Comparison of ENCODE assay signal across 8 cellular contexts in the genomic region with DNA sequence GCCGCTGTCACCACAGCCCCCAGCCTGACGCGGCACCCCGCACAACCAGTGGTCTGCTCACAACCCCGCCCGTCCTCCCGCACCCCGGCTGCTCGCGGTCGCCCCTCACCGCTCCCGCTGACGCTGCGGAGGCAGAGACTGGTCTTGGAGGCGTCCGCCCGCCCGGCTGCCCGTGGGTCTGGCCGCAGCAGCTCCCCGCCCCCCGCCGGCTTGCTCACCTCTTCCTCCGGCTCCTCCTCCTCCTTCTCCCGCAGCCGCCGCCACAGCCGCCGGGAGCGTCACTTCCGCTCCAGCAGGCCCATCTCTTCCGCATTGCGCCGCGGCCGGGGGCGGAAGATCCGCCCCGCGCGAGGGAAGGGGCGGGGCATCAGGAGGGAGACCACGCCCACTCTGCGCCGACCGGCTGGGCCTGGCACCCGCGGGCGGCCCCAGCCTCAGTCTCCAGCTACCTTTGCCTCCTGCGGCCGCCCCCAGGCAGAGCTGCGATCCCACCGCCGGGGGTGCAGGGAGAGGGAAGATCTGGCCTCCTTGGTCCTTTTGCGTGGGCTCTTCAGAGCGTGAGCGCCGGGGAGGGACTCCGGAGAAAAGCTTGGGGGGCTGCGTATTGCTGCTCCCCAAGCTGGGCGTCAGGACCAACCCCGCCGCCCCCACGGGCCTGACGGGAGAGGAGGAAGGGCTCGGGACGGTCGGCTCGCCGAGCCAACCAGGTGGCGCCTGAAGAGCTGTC. TPM values are rescaled to one million over a fixed set of nuclear protein-coding genes. Genes with fewer than 3 reads are reported as not detected.
DNase-seq lines count a peak whose midpoint lies in the region; ATAC-seq and TF ChIP-seq lines count a peak whose summit lies in the region.

A gene with protein sequence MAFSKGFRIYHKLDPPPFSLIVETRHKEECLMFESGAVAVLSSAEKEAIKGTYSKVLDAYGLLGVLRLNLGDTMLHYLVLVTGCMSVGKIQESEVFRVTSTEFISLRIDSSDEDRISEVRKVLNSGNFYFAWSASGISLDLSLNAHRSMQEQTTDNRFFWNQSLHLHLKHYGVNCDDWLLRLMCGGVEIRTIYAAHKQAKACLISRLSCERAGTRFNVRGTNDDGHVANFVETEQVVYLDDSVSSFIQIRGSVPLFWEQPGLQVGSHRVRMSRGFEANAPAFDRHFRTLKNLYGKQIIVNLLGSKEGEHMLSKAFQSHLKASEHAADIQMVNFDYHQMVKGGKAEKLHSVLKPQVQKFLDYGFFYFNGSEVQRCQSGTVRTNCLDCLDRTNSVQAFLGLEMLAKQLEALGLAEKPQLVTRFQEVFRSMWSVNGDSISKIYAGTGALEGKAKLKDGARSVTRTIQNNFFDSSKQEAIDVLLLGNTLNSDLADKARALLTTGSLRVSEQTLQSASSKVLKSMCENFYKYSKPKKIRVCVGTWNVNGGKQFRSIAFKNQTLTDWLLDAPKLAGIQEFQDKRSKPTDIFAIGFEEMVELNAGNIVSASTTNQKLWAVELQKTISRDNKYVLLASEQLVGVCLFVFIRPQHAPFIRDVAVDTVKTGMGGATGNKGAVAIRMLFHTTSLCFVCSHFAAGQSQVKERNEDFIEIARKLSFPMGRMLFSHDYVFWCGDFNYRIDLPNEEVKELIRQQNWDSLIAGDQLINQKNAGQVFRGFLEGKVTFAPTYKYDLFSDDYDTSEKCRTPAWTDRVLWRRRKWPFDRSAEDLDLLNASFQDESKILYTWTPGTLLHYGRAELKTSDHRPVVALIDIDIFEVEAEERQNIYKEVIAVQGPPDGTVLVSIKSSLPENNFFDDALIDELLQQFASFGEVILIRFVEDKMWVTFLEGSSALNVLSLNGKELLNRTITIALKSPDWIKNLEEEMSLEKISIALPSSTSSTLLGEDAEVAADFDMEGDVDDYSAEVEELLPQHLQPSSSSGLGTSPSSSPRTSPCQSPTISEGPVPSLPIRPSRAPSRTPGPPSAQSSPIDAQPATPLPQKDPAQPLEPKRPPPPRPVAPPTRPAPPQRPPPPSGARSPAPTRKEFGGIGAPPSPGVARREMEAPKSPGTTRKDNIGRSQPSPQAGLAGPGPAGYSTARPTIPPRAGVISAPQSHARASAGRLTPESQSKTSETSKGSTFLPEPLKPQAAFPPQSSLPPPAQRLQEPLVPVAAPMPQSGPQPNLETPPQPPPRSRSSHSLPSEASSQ (N-terminal part only) (minus strand): TSS at position 286 of the 727 bp plus-strand sequence. CDS start 1,118 bp downstream, outside the sequence.

- intact Hi-C loops in ascending aorta (cut with DNase I), result loop anchor here (1.0 to 5.0 kb wide), 7 partner anchors 44 to 1069 kb away; a partner anchor contains a TSS
- intact Hi-C loops in right cardiac atrium (cut with DNase I), result loop anchor here in 1 of 4 donors (2.0 kb wide), 1 partner anchor 43 kb away; a partner anchor contains a TSS
- intact Hi-C loops in vagina (cut with DNase I), result no loop called here

- H3K27ac ChIP-seq in ascending aorta (peak within 1 kb of the TSS; percentile 90 to 93), right cardiac atrium (ENCODE audit: low read length) (peak within 1 kb of the TSS; percentile 85), rectal smooth muscle tissue (ENCODE audit: low read depth, low read length) (peak within 1 kb of the TSS; percentile 92), vagina (peak within 1 kb of the TSS; percentile 91)

- no peaks in the 10 kb centered on the region for H3K27me3 Mint-ChIP-seq in T-helper 2 cell treated with Interferon-gamma antibody and Interleukin-4, amounts not matched to agents 5 μg/mL and 100 μg/mL, for 36 hours (ENCODE audit: low read depth)

- TF ChIP-seq CTCF in ascending aorta (IDR thresholded peaks at IDR 0.05) (no peak), vagina (IDR thresholded peaks at IDR 0.05) (peak in 1 of 3 experiments; percentile 11)

- H3K36me3 Mint-ChIP-seq in T-helper 2 cell treated with Interferon-gamma antibody and Interleukin-4, amounts not matched to agents 5 μg/mL and 100 μg/mL, for 36 hours (ENCODE audit: low read depth), result peaks cover 15% of the 10 kb centered on the region

- H3K4me3 ChIP-seq in ascending aorta (peak within 1 kb of the TSS; percentile 87 to 96), right cardiac atrium (ENCODE audit: low read length) (peak within 1 kb of the TSS; percentile 81), rectal smooth muscle tissue (ENCODE audit: low read length) (peak within 1 kb of the TSS; percentile 95), vagina (peak within 1 kb of the TSS; percentile 67 to 98)

- peak within 1 kb of the TSS; percentile 89 for H3K9ac ChIP-seq in rectal smooth muscle tissue (ENCODE audit: low read length)

- H3K36me3 ChIP-seq in ascending aorta, result no peaks in the 10 kb centered on the region
- H3K36me3 ChIP-seq in rectal smooth muscle tissue (ENCODE audit: control insufficient read depth, insufficient read depth, low read length), result no peaks in the 10 kb centered on the region
- H3K36me3 ChIP-seq in vagina, result peaks cover 0 to 5% of the 10 kb centered on the region in 2 donors

- under 1% methylated on average over 72 of the region's 72 CpGs for WGBS in right cardiac atrium

- DNase-seq in NCI-H2029 (lab: John Stamatoyannopoulos, UW) (peak; percentile 90), ascending aorta (ENCODE audit: low spot score in 2 of 2) (peak; percentile 75 to 98), right cardiac atrium (peak; percentile 97 to 99 (median 98)), vagina (ENCODE audit: extremely low spot score in 2 of 2) (peak; percentile 93 to 97)
- peak; percentile 96 for DNase-seq in T-helper 2 cell treated with Interferon-gamma antibody and Interleukin-4, amounts not matched to agents 5 μg/mL and 100 μg/mL, for 36 hours (ENCODE audit: low spot score)

- H3K27ac Mint-ChIP-seq in T-helper 2 cell treated with Interferon-gamma antibody and Interleukin-4, amounts not matched to agents 5 μg/mL and 100 μg/mL, for 36 hours, result peak within 1 kb of the TSS; percentile 99

- peak within 1 kb of the TSS; percentile 100 for H3K4me3 Mint-ChIP-seq in T-helper 2 cell treated with Interferon-gamma antibody and Interleukin-4, amounts not matched to agents 5 μg/mL and 100 μg/mL, for 36 hours

- peak; percentile 38 to 70 for TF ChIP-seq POLR2A in vagina (IDR thresholded peaks at IDR 0.05)

- peak; percentile 54 for ATAC-seq in GM18508 (IDR thresholded peaks at IDR 0.05; ENCODE audit: insufficient read depth, unreplicated experiment)
- peak; percentile 88 for ATAC-seq in HG02981 (IDR thresholded peaks at IDR 0.05; ENCODE audit: unreplicated experiment)
- ATAC-seq in right cardiac atrium, result peak; percentile 99

- no peaks in the 10 kb centered on the region for H3K9me3 ChIP-seq in ascending aorta
- H3K9me3 ChIP-seq in right cardiac atrium (ENCODE audit: control insufficient read depth, low read length), result no peaks in the 10 kb centered on the region
- H3K9me3 ChIP-seq in vagina, result no peaks in the 10 kb centered on the region

- H3K4me1 ChIP-seq in ascending aorta (peaks cover 5 to 22% of the 10 kb centered on the region in 2 donors), right cardiac atrium (ENCODE audit: control insufficient read depth, insufficient read depth, low read length) (peaks cover 3% of the 10 kb centered on the region), rectal smooth muscle tissue (ENCODE audit: control insufficient read depth, insufficient read depth, low read length) (peaks cover 10% of the 10 kb centered on the region), vagina (peaks cover 22% of the 10 kb centered on the region)

- H3K27me3 ChIP-seq in ascending aorta (no peaks in the 10 kb centered on the region), right cardiac atrium (ENCODE audit: control insufficient read depth, insufficient read depth) (no peaks in the 10 kb centered on the region), rectal smooth muscle tissue (ENCODE audit: control insufficient read depth, insufficient read depth, low read length) (no peaks in the 10 kb centered on the region), vagina (no peaks in the 10 kb centered on the region)

- peaks cover 43% of the 10 kb centered on the region for H3K4me1 Mint-ChIP-seq in T-helper 2 cell treated with Interferon-gamma antibody and Interleukin-4, amounts not matched to agents 5 μg/mL and 100 μg/mL, for 36 hours (ENCODE audit: low read depth)

- no peaks in the 10 kb centered on the region for H3K9me3 Mint-ChIP-seq in T-helper 2 cell treated with Interferon-gamma antibody and Interleukin-4, amounts not matched to agents 5 μg/mL and 100 μg/mL, for 36 hours

RNA-seq across cellular contexts. Expression of the gene that starts here (rescaled TPM):
- total RNA-seq in ascending aorta (12.1 TPM), right cardiac atrium (10 to 100 TPM; 13.4 to 16.9 (median 16.0) TPM), vagina (22.8 TPM)
- polyA plus RNA-seq in right cardiac atrium, result 5.8 TPM

Comparison
In these comparisons a context has a peak if more than half of its experiments do, and no peak if none do; other contexts are left out.
1. Peak in every context shown above with its lines: DNase-seq, ATAC-seq, H3K4me3 ChIP-seq and H3K27ac ChIP-seq.